In the genomic region with DNA sequence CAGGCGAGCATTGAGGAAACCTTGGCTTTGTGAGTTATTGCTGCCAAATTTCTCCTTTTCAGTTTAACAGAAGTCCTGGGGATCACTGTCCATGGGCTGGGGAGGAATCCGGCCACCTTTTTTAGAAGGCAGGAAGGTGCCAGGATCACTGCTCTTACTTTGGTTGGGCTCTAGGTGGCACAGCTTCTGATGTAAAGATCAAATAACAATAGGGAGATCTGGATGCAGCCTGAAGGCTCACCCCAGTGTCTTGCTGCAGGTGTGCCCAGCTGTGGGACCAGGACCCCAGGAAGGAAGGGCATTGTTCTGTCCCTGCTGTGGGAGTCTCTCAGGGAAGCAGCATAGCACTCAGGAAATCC, we compare ENCODE assay signal across 1 cellular context.
TF ChIP-seq lines count a peak whose summit lies in the region.

No MANE protein-coding gene starts in this region.

TF ChIP-seq in IMR-90, 13 proteins besides CTCF, POLR2A, EP300 and RAD21:
- TF ChIP-seq SMC3 (IDR thresholded peaks at IDR 0.05; ENCODE audit: low read depth, low read length): no peak
- no peak for TF ChIP-seq FOS (IDR thresholded peaks at IDR 0.05; ENCODE audit: low read depth, low read length)
- TF ChIP-seq CHD1 (IDR thresholded peaks at IDR 0.05; ENCODE audit: low read depth, low read length): no peak
- no peak for TF ChIP-seq MXI1 (IDR thresholded peaks at IDR 0.05; ENCODE audit: borderline replicate concordance, low read depth, low read length)
- TF ChIP-seq, protein P1, sequence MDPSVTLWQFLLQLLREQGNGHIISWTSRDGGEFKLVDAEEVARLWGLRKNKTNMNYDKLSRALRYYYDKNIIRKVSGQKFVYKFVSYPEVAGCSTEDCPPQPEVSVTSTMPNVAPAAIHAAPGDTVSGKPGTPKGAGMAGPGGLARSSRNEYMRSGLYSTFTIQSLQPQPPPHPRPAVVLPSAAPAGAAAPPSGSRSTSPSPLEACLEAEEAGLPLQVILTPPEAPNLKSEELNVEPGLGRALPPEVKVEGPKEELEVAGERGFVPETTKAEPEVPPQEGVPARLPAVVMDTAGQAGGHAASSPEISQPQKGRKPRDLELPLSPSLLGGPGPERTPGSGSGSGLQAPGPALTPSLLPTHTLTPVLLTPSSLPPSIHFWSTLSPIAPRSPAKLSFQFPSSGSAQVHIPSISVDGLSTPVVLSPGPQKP (IDR thresholded peaks at IDR 0.05; ENCODE audit: borderline replicate concordance, low read depth, low read length): no peak
TF ChIP-seq in IMR-90: peak in this region for 0.
